In genomic region chr3:183116051-183116614, GRCh38 we compare ENCODE assay signal across 8 cellular contexts.
DNase-seq lines count a peak whose midpoint lies in the region; ATAC-seq lines count a peak whose summit lies in the region.

No MANE protein-coding gene starts in this region.

- peak overlapping the region; percentile 60 for H3K4me3 Mint-ChIP-seq in activated naive CD4-positive, alpha-beta T cell treated with anti-CD3 and anti-CD28 coated beads, Interleukin-2, amount 50 U/mL, for 24 hours

- ATAC-seq in GM21528 (IDR thresholded peaks at IDR 0.05; ENCODE audit: low FRiP score, unreplicated experiment) = peak; percentile 90

- DNase-seq in DMS114 treated with DMSO at 0.1 percent for 48 hours (lab: John Stamatoyannopoulos, UW; ENCODE audit: unreplicated experiment) (peak; percentile 65), KBM-7 (peak; percentile 50), SHP77 (lab: John Stamatoyannopoulos, UW) (peak; percentile 97), kidney glomerular epithelial cell (lab: John Stamatoyannopoulos, UW) (peak; percentile 9), SKM-1 (lab: John Stamatoyannopoulos, UW; ENCODE audit: unreplicated experiment) (no peak)
- peak; percentile 45 to 50 for DNase-seq in stimulated activated CD4-positive, alpha-beta T cell treated with anti-CD3 and anti-CD28 coated beads, Interleukin-4, amount 100 ng/mL, for 48 hours (ENCODE audit: low read depth in 2 of 2)

- in situ Hi-C loops in KBM-7 (cut with MboI; ENCODE audit: low pct_unique_long_range_greater_than_20kb, low sequenced_read_pairs) = no loop called here

- peaks cover 4% of the 10 kb centered on the region for H3K4me1 Mint-ChIP-seq in activated naive CD4-positive, alpha-beta T cell treated with anti-CD3 and anti-CD28 coated beads, Interleukin-2, amount 50 U/mL, for 24 hours

- peaks cover 5% of the 10 kb centered on the region for H3K27me3 Mint-ChIP-seq in activated naive CD4-positive, alpha-beta T cell treated with anti-CD3 and anti-CD28 coated beads, Interleukin-2, amount 50 U/mL, for 24 hours

- H3K36me3 Mint-ChIP-seq in activated naive CD4-positive, alpha-beta T cell treated with anti-CD3 and anti-CD28 coated beads, Interleukin-2, amount 50 U/mL, for 24 hours = no peaks in the 10 kb centered on the region

- H3K9me3 Mint-ChIP-seq in activated naive CD4-positive, alpha-beta T cell treated with anti-CD3 and anti-CD28 coated beads, Interleukin-2, amount 50 U/mL, for 24 hours = no peaks in the 10 kb centered on the region

- H3K27ac Mint-ChIP-seq in activated naive CD4-positive, alpha-beta T cell treated with anti-CD3 and anti-CD28 coated beads, Interleukin-2, amount 50 U/mL, for 24 hours = no peak overlapping the region
